8 cellular contexts compared by ENCODE assay signal in genomic region chrX:84046403-84046984, GRCh38.
A peak's percentile ranks its signal among the peaks of the same experiment; 100 is the strongest.
DNase-seq lines count a peak whose midpoint lies in the region; ATAC-seq and TF ChIP-seq lines count a peak whose summit lies in the region.

No MANE protein-coding gene starts in this region.

- no peaks in the 10 kb centered on the region for H3K79me2 ChIP-seq in KMS-11 (ENCODE audit: insufficient read depth, low read depth)

- WGBS in sigmoid colon, 2 donors: 28 to 31% methylated on average over 7 of the region's 7 CpGs

- ATAC-seq in GM21786 (IDR thresholded peaks at IDR 0.05; ENCODE audit: unreplicated experiment): peak; percentile 95

- H3K27ac ChIP-seq in KMS-11 (no peak overlapping the region), sigmoid colon (no peak overlapping the region)

- H3K27me3 ChIP-seq in KMS-11 (ENCODE audit: insufficient read depth, low read depth): no peaks in the 10 kb centered on the region
- no peaks in the 10 kb centered on the region for H3K27me3 ChIP-seq in sigmoid colon

- peak; percentile 73 for TF ChIP-seq CTCF in KMS-11 (conservative IDR thresholded peaks at IDR 0.05; ENCODE audit: low read depth, low read length)
- peak; percentile 64 for TF ChIP-seq CTCF in fibroblast of pulmonary artery (IDR thresholded peaks at IDR 0.05; ENCODE audit: low read length, missing control alignments)
- peak in 3 of 4 experiments; percentile 30 to 53 (median 43) for TF ChIP-seq CTCF in sigmoid colon (IDR thresholded peaks at IDR 0.05)

- no peak overlapping the region for H3K9ac ChIP-seq in KMS-11

- intact Hi-C loops in sigmoid colon (cut with DNase I): no loop called here

- peak; percentile 3 for DNase-seq in stimulated activated CD4-positive, alpha-beta T cell treated with anti-CD3 and anti-CD28 coated beads, Interleukin-15, amount 100 ng/mL, for 24 hours
- DNase-seq in stimulated activated CD4-positive, alpha-beta T cell treated with anti-CD3 and anti-CD28 coated beads, Interleukin-12 subunit alpha, Interleukin-12 subunit beta, amount 100 ng/mL, for 4 hours: no peak
- DNase-seq in SHP77 treated with DMSO at 0.1 percent for 48 hours (lab: John Stamatoyannopoulos, UW) (peak; percentile 6), fibroblast of pulmonary artery (ENCODE audit: low read depth) (peak; percentile 37), sigmoid colon (no peak)
- DNase-seq in stimulated activated CD8-positive, alpha-beta memory T cell treated with anti-CD3 and anti-CD28 coated beads, Interleukin-4, amount 100 ng/mL, for 48 hours: no peak

- H3K4me3 ChIP-seq in KMS-11 (IDR thresholded peaks at IDR 0.05; ENCODE audit: insufficient read depth, low read depth, low read length) (no peak overlapping the region), fibroblast of pulmonary artery (replicated peaks; ENCODE audit: low read depth, low read length) (no peak overlapping the region), sigmoid colon (no peak overlapping the region)

- peak overlapping the region; percentile 19; the same call in 1 of the 2 replicates for H3K4me2 ChIP-seq in KMS-11

- no peak for TF ChIP-seq POLR2A in sigmoid colon (IDR thresholded peaks at IDR 0.05)

- peaks cover 3% of the 10 kb centered on the region for H3K4me1 ChIP-seq in KMS-11 (ENCODE audit: low read depth, poor library complexity, severe bottlenecking)
- no peaks in the 10 kb centered on the region for H3K4me1 ChIP-seq in sigmoid colon

- H2AFZ ChIP-seq in KMS-11 (ENCODE audit: low read depth): peak overlapping the region; percentile 47

- H3K9me3 ChIP-seq in sigmoid colon: no peaks in the 10 kb centered on the region

- no peaks in the 10 kb centered on the region for H3K36me3 ChIP-seq in KMS-11 (ENCODE audit: insufficient read depth)
- no peaks in the 10 kb centered on the region for H3K36me3 ChIP-seq in sigmoid colon

- TF ChIP-seq EP300 in sigmoid colon (IDR thresholded peaks at IDR 0.05): no peak

- no peaks in the 10 kb centered on the region for H4K20me1 ChIP-seq in KMS-11 (ENCODE audit: insufficient read depth)

Comparison
In these comparisons a context has a peak if more than half of its experiments do, and no peak if none do; other contexts are left out.
1. DNase-seq: peak in stimulated activated CD4-positive, alpha-beta T cell treated with anti-CD3 and anti-CD28 coated beads, Interleukin-15, amount 100 ng/mL, for 24 hours (single experiment), SHP77 treated with DMSO at 0.1 percent for 48 hours (single experiment) and fibroblast of pulmonary artery (single experiment); none in stimulated activated CD4-positive, alpha-beta T cell treated with anti-CD3 and anti-CD28 coated beads, Interleukin-12 subunit alpha, Interleukin-12 subunit beta, amount 100 ng/mL, for 4 hours (single experiment), sigmoid colon (single experiment) and stimulated activated CD8-positive, alpha-beta memory T cell treated with anti-CD3 and anti-CD28 coated beads, Interleukin-4, amount 100 ng/mL, for 48 hours (single experiment).
2. Peak in every context shown above with its lines, with median percentiles within 50 percentile points of each other: CTCF ChIP-seq.